ENCODE assay signal across 2 cellular contexts in the genomic region with DNA sequence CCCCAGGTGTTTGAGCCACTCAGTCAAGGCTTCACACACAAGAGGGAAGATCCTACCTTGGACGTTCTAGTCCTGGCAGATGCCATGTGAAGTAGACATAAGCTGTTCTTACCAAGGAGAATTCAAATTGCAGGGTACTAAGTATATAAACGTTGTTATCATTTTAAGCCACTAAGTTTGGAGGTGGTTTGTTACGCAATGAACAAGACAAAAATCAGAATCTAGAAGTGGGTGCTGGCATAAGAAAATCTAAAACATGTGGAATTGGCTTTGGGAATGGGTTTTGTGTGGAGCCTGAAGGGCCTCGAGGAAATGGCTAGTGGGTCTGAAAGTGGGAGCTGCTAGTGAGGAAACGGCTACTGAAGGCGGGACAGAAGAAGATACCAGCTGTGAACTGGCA.
A peak's percentile ranks its signal among the peaks of the same experiment; 100 is the strongest.
TF ChIP-seq lines count a peak whose summit lies in the region.

No MANE protein-coding gene starts in this region.

TF ChIP-seq in HepG2, 621 proteins besides CTCF, POLR2A, EP300 and RAD21:
- 0 out of 2 replicates have a peak, but pooled peaks have one; percentile 23 for TF ChIP-seq POLR2G (IDR thresholded peaks at IDR 0.05; ENCODE audit: low read depth, low read length)
- TF ChIP-seq, protein P1, sequence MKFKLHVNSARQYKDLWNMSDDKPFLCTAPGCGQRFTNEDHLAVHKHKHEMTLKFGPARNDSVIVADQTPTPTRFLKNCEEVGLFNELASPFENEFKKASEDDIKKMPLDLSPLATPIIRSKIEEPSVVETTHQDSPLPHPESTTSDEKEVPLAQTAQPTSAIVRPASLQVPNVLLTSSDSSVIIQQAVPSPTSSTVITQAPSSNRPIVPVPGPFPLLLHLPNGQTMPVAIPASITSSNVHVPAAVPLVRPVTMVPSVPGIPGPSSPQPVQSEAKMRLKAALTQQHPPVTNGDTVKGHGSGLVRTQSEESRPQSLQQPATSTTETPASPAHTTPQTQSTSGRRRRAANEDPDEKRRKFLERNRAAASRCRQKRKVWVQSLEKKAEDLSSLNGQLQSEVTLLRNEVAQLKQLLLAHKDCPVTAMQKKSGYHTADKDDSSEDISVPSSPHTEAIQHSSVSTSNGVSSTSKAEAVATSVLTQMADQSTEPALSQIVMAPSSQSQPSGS (CRISPR knock-in tag; IDR thresholded peaks at IDR 0.05): no peak
- TF ChIP-seq, protein P2, sequence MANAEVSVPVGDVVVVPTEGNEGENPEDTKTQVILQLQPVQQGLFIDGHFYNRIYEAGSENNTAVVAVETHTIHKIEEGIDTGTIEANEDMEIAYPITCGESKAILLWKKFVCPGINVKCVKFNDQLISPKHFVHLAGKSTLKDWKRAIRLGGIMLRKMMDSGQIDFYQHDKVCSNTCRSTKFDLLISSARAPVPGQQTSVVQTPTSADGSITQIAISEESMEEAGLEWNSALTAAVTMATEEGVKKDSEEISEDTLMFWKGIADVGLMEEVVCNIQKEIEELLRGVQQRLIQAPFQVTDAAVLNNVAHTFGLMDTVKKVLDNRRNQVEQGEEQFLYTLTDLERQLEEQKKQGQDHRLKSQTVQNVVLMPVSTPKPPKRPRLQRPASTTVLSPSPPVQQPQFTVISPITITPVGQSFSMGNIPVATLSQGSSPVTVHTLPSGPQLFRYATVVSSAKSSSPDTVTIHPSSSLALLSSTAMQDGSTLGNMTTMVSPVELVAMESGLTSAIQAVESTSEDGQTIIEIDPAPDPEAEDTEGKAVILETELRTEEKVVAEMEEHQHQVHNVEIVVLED (CRISPR knock-in tag; IDR thresholded peaks at IDR 0.05; ENCODE audit: borderline replicate concordance): no peak
- TF ChIP-seq MTF1 (CRISPR knock-in tag; IDR thresholded peaks at IDR 0.05): no peak
- TF ChIP-seq, protein P3, sequence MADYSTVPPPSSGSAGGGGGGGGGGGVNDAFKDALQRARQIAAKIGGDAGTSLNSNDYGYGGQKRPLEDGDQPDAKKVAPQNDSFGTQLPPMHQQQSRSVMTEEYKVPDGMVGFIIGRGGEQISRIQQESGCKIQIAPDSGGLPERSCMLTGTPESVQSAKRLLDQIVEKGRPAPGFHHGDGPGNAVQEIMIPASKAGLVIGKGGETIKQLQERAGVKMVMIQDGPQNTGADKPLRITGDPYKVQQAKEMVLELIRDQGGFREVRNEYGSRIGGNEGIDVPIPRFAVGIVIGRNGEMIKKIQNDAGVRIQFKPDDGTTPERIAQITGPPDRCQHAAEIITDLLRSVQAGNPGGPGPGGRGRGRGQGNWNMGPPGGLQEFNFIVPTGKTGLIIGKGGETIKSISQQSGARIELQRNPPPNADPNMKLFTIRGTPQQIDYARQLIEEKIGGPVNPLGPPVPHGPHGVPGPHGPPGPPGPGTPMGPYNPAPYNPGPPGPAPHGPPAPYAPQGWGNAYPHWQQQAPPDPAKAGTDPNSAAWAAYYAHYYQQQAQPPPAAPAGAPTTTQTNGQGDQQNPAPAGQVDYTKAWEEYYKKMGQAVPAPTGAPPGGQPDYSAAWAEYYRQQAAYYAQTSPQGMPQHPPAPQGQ (CRISPR knock-in tag; IDR thresholded peaks at IDR 0.05; ENCODE audit: borderline replicate concordance): no peak
- peak; percentile 64 for TF ChIP-seq CEBPB (IDR thresholded peaks at IDR 0.05; ENCODE audit: borderline replicate concordance, low read depth, low read length)
- TF ChIP-seq ZMYM4 (CRISPR knock-in tag; IDR thresholded peaks at IDR 0.05): 0 out of 2 replicates have a peak, but pooled peaks have one; percentile 20
- no peak for TF ChIP-seq ZMAT3 (CRISPR knock-in tag; conservative IDR thresholded peaks at IDR 0.05)
- no peak for TF ChIP-seq SP140L (CRISPR knock-in tag; IDR thresholded peaks at IDR 0.05; ENCODE audit: borderline replicate concordance)
- TF ChIP-seq HNF4A (CRISPR knock-in tag; IDR thresholded peaks at IDR 0.05): no peak
- no peak for TF ChIP-seq RBM22 (optimal IDR thresholded peaks at IDR 0.05; ENCODE audit: low read length)
- no peak for TF ChIP-seq MIXL1 (CRISPR knock-in tag; IDR thresholded peaks at IDR 0.05)
- TF ChIP-seq PCBP2 (optimal IDR thresholded peaks at IDR 0.05; ENCODE audit: low read depth, low read length, poor library complexity, severe bottlenecking): no peak
- TF ChIP-seq NAIF1 (CRISPR knock-in tag; IDR thresholded peaks at IDR 0.05; ENCODE audit: borderline replicate concordance): no peak
- TF ChIP-seq MYC (CRISPR knock-in tag; IDR thresholded peaks at IDR 0.05; ENCODE audit: borderline replicate concordance): no peak

TF ChIP-seq in IMR-90, 13 proteins besides CTCF, POLR2A, EP300 and RAD21:
- TF ChIP-seq SMC3 (IDR thresholded peaks at IDR 0.05; ENCODE audit: low read depth, low read length) (no peak), CEBPB (IDR thresholded peaks at IDR 0.05; ENCODE audit: low read depth, low read length) (peak; percentile 64)
